21 cellular contexts compared by ENCODE assay signal in the genomic region with DNA sequence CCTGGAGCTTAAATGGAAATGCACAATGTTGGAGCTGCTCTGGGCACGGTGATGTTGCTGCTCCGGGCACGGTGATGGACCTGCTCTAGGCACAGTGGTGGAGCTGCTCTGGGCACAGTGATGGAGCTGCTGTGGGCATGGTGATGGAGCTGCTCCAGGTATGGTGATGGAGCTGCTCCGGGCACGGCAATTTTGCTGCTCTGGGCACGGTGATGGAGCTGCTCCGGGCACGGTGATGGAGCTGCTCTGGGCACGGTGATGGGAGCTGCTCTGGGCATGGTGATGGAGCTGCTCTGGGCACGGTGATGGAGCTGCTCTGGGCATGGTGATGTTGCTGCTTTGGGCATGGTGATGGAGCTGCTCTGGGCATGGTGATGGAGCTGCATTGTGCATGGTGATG.
"Had no signal": no experiment of that assay in that cellular context is flagged by ENCODE, and none has a peak within 500 bp of the region (broad histone marks: within the 10 kb centered on the region; RNA-seq: fewer than 3 reads in every experiment).

No MANE protein-coding gene starts in this region.

- H3K9me3 ChIP-seq: MG63, SK-N-SH had no signal

- H3K36me3 ChIP-seq: MG63 had no signal

- H3K4me3 ChIP-seq: MG63 had no signal

- ATAC-seq: Panc1, PC-3, T-cell had no signal

- H3K36me3 Mint-ChIP-seq: T-cell had no signal

- H3K4me3 Mint-ChIP-seq: T-cell had no signal

- H3K9me3 Mint-ChIP-seq: T-cell had no signal

- DNase-seq: Karpas-422, KBM-7, MG63, NCI-H1092 treated with DMSO at 0.1 percent for 48 hours, NCI-H1436, NCI-H1694, NCI-H187 treated with DMSO at 0.1 percent for 48 hours, NCI-H2029 treated with DMSO at 0.1 percent for 48 hours, NCI-H226, NCI-H446, NCI-H510A, NCI-H524 treated with DMSO at 0.1 percent for 48 hours, NCI-H69, NCI-H774, PC-3, SHP77, SK-N-SH, SW 1271, T-cell had no signal

- H3K27ac ChIP-seq: RWPE1 had no signal

- H3K27me3 ChIP-seq: MG63 had no signal
